ENCODE assay signal across 18 cellular contexts in the genomic region with DNA sequence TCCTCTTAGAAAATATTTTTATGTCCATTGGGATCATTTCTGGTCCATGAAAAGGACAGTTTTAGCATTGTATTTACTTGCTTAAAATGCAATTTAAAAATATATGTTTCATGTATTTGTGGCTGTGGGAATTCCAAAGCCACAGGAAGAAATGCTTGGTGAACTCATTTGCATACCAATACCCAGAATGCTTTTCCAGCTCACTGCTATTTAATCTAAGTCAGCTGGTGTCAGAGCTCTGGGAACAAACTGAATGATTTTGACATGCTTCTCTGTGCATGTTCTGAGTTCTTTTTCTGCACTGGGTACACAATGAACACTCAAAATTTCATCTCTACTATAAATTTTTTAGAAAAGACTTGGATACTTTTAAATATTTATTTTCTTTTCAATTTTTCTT.
DNase-seq lines count a peak whose midpoint lies in the region; ATAC-seq and TF ChIP-seq lines count a peak whose summit lies in the region.
"Had no signal": no experiment of that assay in that cellular context is flagged by ENCODE, and none has a peak within 500 bp of the region (broad histone marks: within the 10 kb centered on the region; RNA-seq: fewer than 3 reads in every experiment).

No MANE protein-coding gene starts in this region.

- peak; percentile 41 for DNase-seq in NCI-H748 (lab: John Stamatoyannopoulos, UW; ENCODE audit: unreplicated experiment)
- DNase-seq in NCI-H748 treated with DMSO at 0.1 percent for 48 hours (lab: John Stamatoyannopoulos, UW), result no peak
- no peak for DNase-seq in Panc1 (ENCODE audit: low read depth, low spot score)
- DNase-seq in fibroblast of peridontal ligament (ENCODE audit: extremely low read depth), result peak; percentile 8
- DNase-seq in NCI-H2196 (lab: John Stamatoyannopoulos, UW; ENCODE audit: unreplicated experiment), result no peak
- DNase-seq in type B pancreatic cell (ENCODE audit: extremely low spot score, unreplicated experiment), result no peak
- no peak for DNase-seq in CD14-positive monocyte (ENCODE audit: low spot score)
- DNase-seq: 8988T, COR-L47, H9, KG1, NCI-H1436 treated with DMSO at 0.1 percent for 48 hours, NCI-H2081 treated with DMSO at 0.1 percent for 48 hours, NCI-H226, NCI-H526, T-cell had no signal

- TF ChIP-seq CTCF in Panc1 (IDR thresholded peaks at IDR 0.05) (no peak), type B pancreatic cell (conservative IDR thresholded peaks at IDR 0.05) (no peak), CD14-positive monocyte (IDR thresholded peaks at IDR 0.05) (no peak)

- BruUV-seq in Panc1 (replicated peaks; lab: Mats Ljungman, UMichigan), result no TSS peak

- H3K4me3 ChIP-seq in Panc1 (ENCODE audit: low read depth in 2 of 2, low read length in 2 of 2) (no peak overlapping the region), neuron (ENCODE audit: low read length) (peak overlapping the region; percentile 32)

- H3K27ac ChIP-seq in Panc1 (ENCODE audit: low read length), result peak overlapping the region; percentile 37; the same call in 1 of the 2 replicates
- H3K27ac ChIP-seq: C4-2B had no signal

- H3K27ac Mint-ChIP-seq in type B pancreatic cell (no peak overlapping the region), CD14-positive monocyte (no peak overlapping the region)
- H3K27ac Mint-ChIP-seq: T-cell had no signal

- in situ Hi-C loops in Panc1 (cut with HindIII; ENCODE audit: low pct_unique_long_range_greater_than_20kb, low sequenced_read_pairs), result no loop called here

- no peak for ATAC-seq in Panc1
- ATAC-seq: T-cell had no signal

- POLR2A ChIA-PET in Panc1 (lab: Charles Lee), result no interaction called here

- H3K4me1 Mint-ChIP-seq in type B pancreatic cell (ENCODE audit: unreplicated experiment) (peaks cover 7% of the 10 kb centered on the region), CD14-positive monocyte (no peaks in the 10 kb centered on the region)
- H3K4me1 Mint-ChIP-seq: T-cell had no signal

- CTCF ChIA-PET in Panc1 (lab: Charles Lee), result interaction anchor here (1.7 kb wide), 1 partner anchor 224 kb away, joined by 4 read pairs; no protein-coding TSS in a partner anchor

- no peaks in the 10 kb centered on the region for H3K36me3 Mint-ChIP-seq in type B pancreatic cell
- H3K36me3 Mint-ChIP-seq in CD14-positive monocyte, result no peaks in the 10 kb centered on the region
- H3K36me3 Mint-ChIP-seq: T-cell had no signal

- no peaks in the 10 kb centered on the region for H3K27me3 ChIP-seq in Panc1 (ENCODE audit: control insufficient read depth, insufficient read depth, low read length)
- no peaks in the 10 kb centered on the region for H3K27me3 ChIP-seq in neuron (ENCODE audit: insufficient read depth, low read length)

- no peaks in the 10 kb centered on the region for H3K27me3 Mint-ChIP-seq in type B pancreatic cell
- no peaks in the 10 kb centered on the region for H3K27me3 Mint-ChIP-seq in CD14-positive monocyte (ENCODE audit: low read depth in 3 of 3)
- H3K27me3 Mint-ChIP-seq: T-cell had no signal

- no peaks in the 10 kb centered on the region for H3K9me3 ChIP-seq in Panc1 (ENCODE audit: control insufficient read depth, insufficient read depth, low read depth, low read length)
- H3K9me3 ChIP-seq in neuron (ENCODE audit: low read length), result no peaks in the 10 kb centered on the region

- peak overlapping the region; percentile 73 for H2AFZ ChIP-seq in neuron (ENCODE audit: low read depth, low read length)

- H3K4me1 ChIP-seq in Panc1 (ENCODE audit: control insufficient read depth, insufficient read depth, low read length), result peaks cover 4% of the 10 kb centered on the region; the same call in 1 of the 2 replicates
- H3K4me1 ChIP-seq in neuron (ENCODE audit: insufficient read depth, low read length), result peaks cover 16% of the 10 kb centered on the region

- no peaks in the 10 kb centered on the region for H3K9me3 Mint-ChIP-seq in type B pancreatic cell
- peaks cover 0 to 10% (median 2%) of the 10 kb centered on the region in 7 donors for H3K9me3 Mint-ChIP-seq in CD14-positive monocyte

- intact Hi-C loops in Panc1 (cut with micrococcal nuclease; ENCODE audit: unreplicated experiment), result no loop called here
- intact Hi-C loops in CD14-positive monocyte (cut with micrococcal nuclease), result no loop called here

- H3K4me3 Mint-ChIP-seq in type B pancreatic cell (no peak overlapping the region), CD14-positive monocyte (no peak overlapping the region)
- H3K4me3 Mint-ChIP-seq: H9, T-cell had no signal

- H3K36me3 ChIP-seq in Panc1 (ENCODE audit: control insufficient read depth, insufficient read depth, low read length) (no peaks in the 10 kb centered on the region), neuron (ENCODE audit: insufficient read depth, low read length) (no peaks in the 10 kb centered on the region)

Comparison
In these comparisons a context has a peak if more than half of its experiments do, and no peak if none do; other contexts are left out.
1. DNase-seq: peak in NCI-H748 (single experiment) and fibroblast of peridontal ligament (single experiment); none in NCI-H748 treated with DMSO at 0.1 percent for 48 hours (single experiment), Panc1 (single experiment), NCI-H2196 (single experiment), type B pancreatic cell (single experiment) and CD14-positive monocyte (single experiment).